1 cellular context compared by ENCODE assay signal in genomic region chr17:77445908-77446535, GRCh38.
TF ChIP-seq lines count a peak whose summit lies in the region.

No MANE protein-coding gene starts in this region.

TF ChIP-seq in SK-N-SH treated with all-trans-retinoic acid at 6 μM for 48 hours, 23 proteins besides CTCF, POLR2A, EP300 and RAD21 (continued from another document):
- no peak for TF ChIP-seq CSRNP3 (CRISPR knock-in tag; IDR thresholded peaks at IDR 0.05)
